2 cellular contexts compared by ENCODE assay signal in the genomic region with DNA sequence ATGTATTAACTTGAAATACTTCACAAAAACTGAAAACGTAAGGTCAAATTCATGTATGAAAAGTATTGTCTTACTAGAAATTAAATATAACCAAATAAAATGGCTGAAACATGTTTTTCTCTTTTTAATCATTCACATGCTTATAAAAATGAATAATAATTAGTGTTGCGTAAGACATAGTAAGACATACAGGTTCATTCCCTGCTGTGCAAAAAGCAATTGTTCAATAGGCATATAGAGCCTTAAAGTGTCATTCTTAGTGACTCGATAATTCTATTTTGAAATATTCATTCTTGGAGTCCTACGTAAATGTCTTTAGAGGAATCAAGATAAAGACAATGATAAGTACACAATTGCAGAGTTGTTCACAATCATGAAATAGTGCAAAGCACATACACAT.
TF ChIP-seq lines count a peak whose summit lies in the region.

No MANE protein-coding gene starts in this region.

TF ChIP-seq in HepG2, 621 proteins besides CTCF, POLR2A, EP300 and RAD21:
- peak; percentile 67 for TF ChIP-seq CEBPB (IDR thresholded peaks at IDR 0.05; ENCODE audit: borderline replicate concordance, low read depth, low read length)
- no peak for TF ChIP-seq GATAD1 (CRISPR knock-in tag; IDR thresholded peaks at IDR 0.05)
- no peak for TF ChIP-seq ZNF713 (CRISPR knock-in tag; IDR thresholded peaks at IDR 0.05)
- TF ChIP-seq REL (CRISPR knock-in tag; conservative IDR thresholded peaks at IDR 0.05), result no peak

TF ChIP-seq in H1, 55 proteins besides CTCF, POLR2A, EP300 and RAD21:
- TF ChIP-seq RBBP5 (IDR thresholded peaks at IDR 0.05; ENCODE audit: borderline replicate concordance, low read depth, low read length), result no peak
- peak; percentile 53; the same call in 1 of the 2 replicates for TF ChIP-seq CEBPB (IDR thresholded peaks at IDR 0.05; ENCODE audit: low read depth, low read length)
